Comparison of ENCODE assay signal across 8 cellular contexts in the genomic region with DNA sequence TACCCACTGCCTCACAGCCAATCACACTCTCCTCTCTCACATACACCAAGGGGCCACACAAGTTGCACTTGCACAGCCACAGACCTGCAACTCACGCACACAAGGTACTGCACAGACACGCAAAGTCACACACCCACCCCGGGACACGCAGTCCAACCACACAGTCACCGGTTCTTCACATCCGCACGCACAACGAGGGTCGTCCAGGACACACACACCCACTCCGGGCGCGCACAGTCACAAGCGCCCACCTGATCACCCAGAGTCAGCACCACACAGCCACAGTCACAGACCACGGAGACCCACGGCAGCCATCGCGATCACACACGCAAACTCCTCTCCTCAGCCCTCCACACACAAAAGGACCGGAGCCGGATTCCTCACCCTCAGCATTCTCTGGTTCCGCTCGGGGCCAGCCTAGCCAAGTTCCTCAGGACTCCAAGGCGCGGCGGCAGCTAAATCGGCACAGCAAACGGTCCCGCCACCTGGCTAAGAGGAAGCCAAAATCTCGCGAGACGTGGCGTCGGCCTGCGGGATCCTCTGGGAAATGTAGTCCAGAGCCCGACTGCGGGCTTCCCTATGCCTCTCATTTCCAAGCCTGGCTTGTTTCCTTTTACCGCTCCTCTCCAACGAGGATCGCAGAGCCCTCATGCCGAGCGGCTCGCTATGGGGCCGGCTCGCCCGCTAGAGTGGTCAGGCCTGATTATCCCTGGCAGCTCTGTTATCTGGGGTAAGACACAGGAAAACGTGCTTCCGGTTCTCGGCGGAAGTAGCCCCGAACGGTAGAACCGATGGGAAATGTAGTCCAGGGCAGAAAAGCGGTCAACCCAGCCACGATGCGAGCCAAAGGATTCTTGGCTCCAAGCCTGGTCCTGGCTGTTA. TPM values are rescaled to one million over a fixed set of nuclear protein-coding genes. Genes with fewer than 3 reads are reported as not detected.
DNase-seq lines count a peak whose midpoint lies in the region; ATAC-seq and TF ChIP-seq lines count a peak whose summit lies in the region.

A gene (minus strand): TSS at position 467 of the 882 bp plus-strand sequence. CDS start 10,201 bp downstream, outside the sequence.

- H3K4me3 ChIP-seq in GM12875 (ENCODE audit: low read depth, low read length): peak within 1 kb of the TSS; percentile 92
- peak within 1 kb of the TSS; percentile 86 for H3K4me3 ChIP-seq in right cardiac atrium (ENCODE audit: low read length)
- peak within 1 kb of the TSS; percentile 68 to 72 for H3K4me3 ChIP-seq in uterus

- TF ChIP-seq CTCF in GM12875 (IDR thresholded peaks at IDR 0.05; ENCODE audit: borderline replicate concordance, insufficient read depth, low read depth, low read length) (no peak), uterus (IDR thresholded peaks at IDR 0.05) (no peak)

- under 1% methylated on average over 55 of the region's 55 CpGs for WGBS in right cardiac atrium

- DNase-seq in NCI-H1436 (lab: John Stamatoyannopoulos, UW): peak; percentile 90
- DNase-seq in T-helper 1 cell: peak; percentile 88 to 95 (median 92)
- peak; percentile 47 to 100 (median 93) for DNase-seq in anterior cingulate cortex (lab: John Stamatoyannopoulos, UW)
- peak; percentile 96 to 98 (median 98) for DNase-seq in right cardiac atrium
- DNase-seq in pulmonary artery endothelial cell (ENCODE audit: low read depth, low spot score): peak; percentile 84
- DNase-seq in uterus: peak; percentile 92 to 95

- H3K4me1 ChIP-seq in right cardiac atrium (ENCODE audit: control insufficient read depth, insufficient read depth, low read length): no peaks in the 10 kb centered on the region
- H3K4me1 ChIP-seq in uterus: no peaks in the 10 kb centered on the region

- ATAC-seq in HG02763 (IDR thresholded peaks at IDR 0.05; ENCODE audit: unreplicated experiment) (peak; percentile 87), right cardiac atrium (peak; percentile 96 to 97)

- peak in 1 of 2 donors; percentile 40 for TF ChIP-seq POLR2A in uterus (IDR thresholded peaks at IDR 0.05)

- H3K27ac ChIP-seq in right cardiac atrium (ENCODE audit: low read length): peak within 1 kb of the TSS; percentile 65
- H3K27ac ChIP-seq in uterus: peak within 1 kb of the TSS; percentile 82 to 83

- H3K27me3 ChIP-seq in right cardiac atrium (ENCODE audit: control insufficient read depth, insufficient read depth) (no peaks in the 10 kb centered on the region), uterus (no peaks in the 10 kb centered on the region)

- H3K36me3 ChIP-seq in uterus: no peaks in the 10 kb centered on the region

- intact Hi-C loops in right cardiac atrium (cut with DNase I) (no loop called here), uterus (cut with DNase I; ENCODE audit: low total_unique reads) (no loop called here)

- H3K9me3 ChIP-seq in right cardiac atrium (ENCODE audit: control insufficient read depth, low read length) (no peaks in the 10 kb centered on the region), uterus (no peaks in the 10 kb centered on the region)

RNA-seq across cellular contexts. Expression of the gene that starts here (rescaled TPM):
- total RNA-seq in right cardiac atrium: 1 to 10 TPM; 4.0 to 4.7 (median 4.5) TPM
- 1.2 TPM for polyA plus RNA-seq in right cardiac atrium
- total RNA-seq in pulmonary artery endothelial cell: 3.8 and 5.5 TPM in 2 replicates
- 10 to 100 TPM in 1 of 4 donors, 1 to 10 TPM in 3; 1.8 to 23.5 (median 7.3) TPM for total RNA-seq in uterus

Comparison
In these comparisons a context has a peak if more than half of its experiments do, and no peak if none do; other contexts are left out.
1. Peak in every context shown above with its lines: DNase-seq, ATAC-seq, H3K4me3 ChIP-seq and H3K27ac ChIP-seq.